In genomic region chr11:4539603-4540219, GRCh38 we compare ENCODE assay signal across 1 cellular context.
TF ChIP-seq lines count a peak whose summit lies in the region.

No MANE protein-coding gene starts in this region.

TF ChIP-seq in IMR-90, 13 proteins besides CTCF, POLR2A, EP300 and RAD21:
- TF ChIP-seq ELK1 (IDR thresholded peaks at IDR 0.05; ENCODE audit: borderline replicate concordance, low read depth, low read length) (no peak), SMC3 (IDR thresholded peaks at IDR 0.05; ENCODE audit: low read depth, low read length) (peak; percentile 78)
